Comparison of ENCODE assay signal across 1 cellular context in the genomic region with DNA sequence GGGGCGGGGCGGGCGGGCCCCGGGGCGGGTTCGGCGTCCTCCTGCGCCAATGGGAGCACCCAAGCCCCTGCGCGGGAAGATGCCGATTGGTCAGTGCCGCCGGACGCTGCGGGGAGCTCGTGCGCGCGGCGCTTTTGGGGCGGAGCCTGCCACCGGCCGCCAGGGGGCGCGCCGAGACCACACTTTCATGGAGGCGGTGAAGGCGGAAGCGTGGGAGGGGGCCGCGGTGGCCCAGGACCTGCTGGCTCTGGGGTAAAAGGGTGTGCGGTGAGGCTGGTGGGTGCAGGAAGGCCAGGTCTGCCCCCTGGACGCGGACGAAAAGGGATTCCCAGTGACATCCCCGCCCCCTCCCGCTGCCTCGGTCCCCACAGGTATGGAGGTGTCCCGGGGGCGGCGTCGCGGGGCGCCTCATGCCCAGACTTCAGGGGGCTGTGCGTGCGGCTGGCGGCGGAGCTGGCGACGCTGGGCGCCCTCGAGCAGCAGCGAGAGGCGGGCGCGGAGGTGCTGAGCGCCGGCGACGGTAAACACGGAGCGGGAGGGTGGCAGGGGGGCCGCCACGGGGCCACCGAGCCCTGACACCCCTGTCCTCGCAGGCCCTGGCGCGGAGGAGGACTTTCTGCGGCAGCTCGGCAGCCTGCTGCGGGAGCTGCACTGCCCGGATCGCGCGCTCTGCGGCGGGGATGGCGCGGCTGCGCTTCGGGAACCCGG.
A peak's percentile ranks its signal among the peaks of the same experiment; 100 is the strongest.
TF ChIP-seq lines count a peak whose summit lies in the region.

A gene (plus strand): TSS at position 127 of the 708 bp plus-strand sequence. CDS start 61 bp downstream, at position 188.

TF ChIP-seq in HEK293, 187 proteins besides CTCF, POLR2A, EP300 and RAD21 (continued from another document and continues in another):
- TF ChIP-seq, protein P1, sequence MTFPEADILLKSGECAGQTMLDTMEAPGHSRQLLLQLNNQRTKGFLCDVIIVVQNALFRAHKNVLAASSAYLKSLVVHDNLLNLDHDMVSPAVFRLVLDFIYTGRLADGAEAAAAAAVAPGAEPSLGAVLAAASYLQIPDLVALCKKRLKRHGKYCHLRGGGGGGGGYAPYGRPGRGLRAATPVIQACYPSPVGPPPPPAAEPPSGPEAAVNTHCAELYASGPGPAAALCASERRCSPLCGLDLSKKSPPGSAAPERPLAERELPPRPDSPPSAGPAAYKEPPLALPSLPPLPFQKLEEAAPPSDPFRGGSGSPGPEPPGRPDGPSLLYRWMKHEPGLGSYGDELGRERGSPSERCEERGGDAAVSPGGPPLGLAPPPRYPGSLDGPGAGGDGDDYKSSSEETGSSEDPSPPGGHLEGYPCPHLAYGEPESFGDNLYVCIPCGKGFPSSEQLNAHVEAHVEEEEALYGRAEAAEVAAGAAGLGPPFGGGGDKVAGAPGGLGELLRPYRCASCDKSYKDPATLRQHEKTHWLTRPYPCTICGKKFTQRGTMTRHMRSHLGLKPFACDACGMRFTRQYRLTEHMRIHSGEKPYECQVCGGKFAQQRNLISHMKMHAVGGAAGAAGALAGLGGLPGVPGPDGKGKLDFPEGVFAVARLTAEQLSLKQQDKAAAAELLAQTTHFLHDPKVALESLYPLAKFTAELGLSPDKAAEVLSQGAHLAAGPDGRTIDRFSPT (tag by site-specific recombination; IDR thresholded peaks at IDR 0.05) = peak; percentile 97
- TF ChIP-seq ZNF16 (tag by site-specific recombination; IDR thresholded peaks at IDR 0.05; ENCODE audit: low read depth) (no peak), OVOL3 (tag by site-specific recombination; IDR thresholded peaks at IDR 0.05) (peak; percentile 67; the same call in 1 of the 2 replicates), ZNF175 (tag by site-specific recombination; IDR thresholded peaks at IDR 0.05) (no peak), SALL2 (tag by site-specific recombination; IDR thresholded peaks at IDR 0.05; ENCODE audit: borderline replicate concordance) (no peak), ZNF311 (tag by site-specific recombination; IDR thresholded peaks at IDR 0.05; ENCODE audit: borderline replicate concordance) (no peak), GLI2 (tag by site-specific recombination; IDR thresholded peaks at IDR 0.05; ENCODE audit: borderline replicate concordance, low read depth) (no peak), ZNF341 (tag by site-specific recombination; IDR thresholded peaks at IDR 0.05; ENCODE audit: low read depth) (no peak), ZNF560 (tag by site-specific recombination; IDR thresholded peaks at IDR 0.05; ENCODE audit: borderline replicate concordance) (no peak), ZNF768 (tag by site-specific recombination; IDR thresholded peaks at IDR 0.05) (no peak), ZNF394 (tag by site-specific recombination; IDR thresholded peaks at IDR 0.05; ENCODE audit: borderline replicate concordance) (peak; percentile 72), ZNF585B (tag by site-specific recombination; IDR thresholded peaks at IDR 0.05) (no peak; the same call in none of the 2 replicates), GLIS2 (tag by site-specific recombination; IDR thresholded peaks at IDR 0.05) (peak; percentile 100), GLI4 (tag by site-specific recombination; IDR thresholded peaks at IDR 0.05) (no peak), ZNF48 (tag by site-specific recombination; IDR thresholded peaks at IDR 0.05) (no peak), KLF9 (tag by site-specific recombination; IDR thresholded peaks at IDR 0.05; ENCODE audit: low read depth) (peak; percentile 94), KLF8 (tag by site-specific recombination; IDR thresholded peaks at IDR 0.05) (peak; percentile 99), YY2 (tag by site-specific recombination; IDR thresholded peaks at IDR 0.05) (peak; percentile 85; the same call in 1 of the 2 replicates), ZNF292 (tag by site-specific recombination; IDR thresholded peaks at IDR 0.05; ENCODE audit: borderline replicate concordance, low read depth) (no peak), ZNF2 (tag by site-specific recombination; IDR thresholded peaks at IDR 0.05) (peak; percentile 94), ZNF664 (tag by site-specific recombination; IDR thresholded peaks at IDR 0.05) (no peak), ZNF37A (tag by site-specific recombination; IDR thresholded peaks at IDR 0.05) (no peak), ZNF785 (tag by site-specific recombination; IDR thresholded peaks at IDR 0.05) (peak; percentile 74; the same call in 1 of the 2 replicates), ZSCAN16 (tag by site-specific recombination; IDR thresholded peaks at IDR 0.05) (0 out of 2 replicates have a peak, but pooled peaks have one; percentile 45), ZNF610 (tag by site-specific recombination; IDR thresholded peaks at IDR 0.05; ENCODE audit: borderline replicate concordance) (no peak; the same call in 1 of the 2 replicates)
- TF ChIP-seq, protein P2, sequence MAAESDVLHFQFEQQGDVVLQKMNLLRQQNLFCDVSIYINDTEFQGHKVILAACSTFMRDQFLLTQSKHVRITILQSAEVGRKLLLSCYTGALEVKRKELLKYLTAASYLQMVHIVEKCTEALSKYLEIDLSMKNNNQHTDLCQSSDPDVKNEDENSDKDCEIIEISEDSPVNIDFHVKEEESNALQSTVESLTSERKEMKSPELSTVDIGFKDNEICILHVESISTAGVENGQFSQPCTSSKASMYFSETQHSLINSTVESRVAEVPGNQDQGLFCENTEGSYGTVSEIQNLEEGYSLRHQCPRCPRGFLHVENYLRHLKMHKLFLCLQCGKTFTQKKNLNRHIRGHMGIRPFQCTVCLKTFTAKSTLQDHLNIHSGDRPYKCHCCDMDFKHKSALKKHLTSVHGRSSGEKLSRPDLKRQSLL (tag by site-specific recombination; IDR thresholded peaks at IDR 0.05) = no peak
- TF ChIP-seq, protein P3, sequence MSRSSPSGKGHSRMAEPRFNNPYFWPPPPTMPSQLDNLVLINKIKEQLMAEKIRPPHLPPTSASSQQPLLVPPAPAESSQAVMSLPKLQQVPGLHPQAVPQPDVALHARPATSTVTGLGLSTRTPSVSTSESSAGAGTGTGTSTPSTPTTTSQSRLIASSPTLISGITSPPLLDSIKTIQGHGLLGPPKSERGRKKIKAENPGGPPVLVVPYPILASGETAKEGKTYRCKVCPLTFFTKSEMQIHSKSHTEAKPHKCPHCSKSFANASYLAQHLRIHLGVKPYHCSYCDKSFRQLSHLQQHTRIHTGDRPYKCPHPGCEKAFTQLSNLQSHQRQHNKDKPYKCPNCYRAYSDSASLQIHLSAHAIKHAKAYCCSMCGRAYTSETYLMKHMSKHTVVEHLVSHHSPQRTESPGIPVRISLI (tag by site-specific recombination; IDR thresholded peaks at IDR 0.05) = no peak
- TF ChIP-seq, protein P4, sequence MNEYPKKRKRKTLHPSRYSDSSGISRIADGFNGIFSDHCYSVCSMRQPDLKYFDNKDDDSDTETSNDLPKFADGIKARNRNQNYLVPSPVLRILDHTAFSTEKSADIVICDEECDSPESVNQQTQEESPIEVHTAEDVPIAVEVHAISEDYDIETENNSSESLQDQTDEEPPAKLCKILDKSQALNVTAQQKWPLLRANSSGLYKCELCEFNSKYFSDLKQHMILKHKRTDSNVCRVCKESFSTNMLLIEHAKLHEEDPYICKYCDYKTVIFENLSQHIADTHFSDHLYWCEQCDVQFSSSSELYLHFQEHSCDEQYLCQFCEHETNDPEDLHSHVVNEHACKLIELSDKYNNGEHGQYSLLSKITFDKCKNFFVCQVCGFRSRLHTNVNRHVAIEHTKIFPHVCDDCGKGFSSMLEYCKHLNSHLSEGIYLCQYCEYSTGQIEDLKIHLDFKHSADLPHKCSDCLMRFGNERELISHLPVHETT (tag by site-specific recombination; IDR thresholded peaks at IDR 0.05) = peak; percentile 75
- TF ChIP-seq, protein P5, sequence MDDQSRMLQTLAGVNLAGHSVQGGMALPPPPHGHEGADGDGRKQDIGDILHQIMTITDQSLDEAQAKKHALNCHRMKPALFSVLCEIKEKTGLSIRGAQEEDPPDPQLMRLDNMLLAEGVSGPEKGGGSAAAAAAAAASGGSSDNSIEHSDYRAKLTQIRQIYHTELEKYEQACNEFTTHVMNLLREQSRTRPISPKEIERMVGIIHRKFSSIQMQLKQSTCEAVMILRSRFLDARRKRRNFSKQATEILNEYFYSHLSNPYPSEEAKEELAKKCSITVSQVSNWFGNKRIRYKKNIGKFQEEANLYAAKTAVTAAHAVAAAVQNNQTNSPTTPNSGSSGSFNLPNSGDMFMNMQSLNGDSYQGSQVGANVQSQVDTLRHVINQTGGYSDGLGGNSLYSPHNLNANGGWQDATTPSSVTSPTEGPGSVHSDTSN (CRISPR knock-in tag; IDR thresholded peaks at IDR 0.05) = no peak
- TF ChIP-seq, protein P6, sequence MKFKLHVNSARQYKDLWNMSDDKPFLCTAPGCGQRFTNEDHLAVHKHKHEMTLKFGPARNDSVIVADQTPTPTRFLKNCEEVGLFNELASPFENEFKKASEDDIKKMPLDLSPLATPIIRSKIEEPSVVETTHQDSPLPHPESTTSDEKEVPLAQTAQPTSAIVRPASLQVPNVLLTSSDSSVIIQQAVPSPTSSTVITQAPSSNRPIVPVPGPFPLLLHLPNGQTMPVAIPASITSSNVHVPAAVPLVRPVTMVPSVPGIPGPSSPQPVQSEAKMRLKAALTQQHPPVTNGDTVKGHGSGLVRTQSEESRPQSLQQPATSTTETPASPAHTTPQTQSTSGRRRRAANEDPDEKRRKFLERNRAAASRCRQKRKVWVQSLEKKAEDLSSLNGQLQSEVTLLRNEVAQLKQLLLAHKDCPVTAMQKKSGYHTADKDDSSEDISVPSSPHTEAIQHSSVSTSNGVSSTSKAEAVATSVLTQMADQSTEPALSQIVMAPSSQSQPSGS (tag by site-specific recombination; IDR thresholded peaks at IDR 0.05; ENCODE audit: low read depth) = no peak
- TF ChIP-seq, protein P7, sequence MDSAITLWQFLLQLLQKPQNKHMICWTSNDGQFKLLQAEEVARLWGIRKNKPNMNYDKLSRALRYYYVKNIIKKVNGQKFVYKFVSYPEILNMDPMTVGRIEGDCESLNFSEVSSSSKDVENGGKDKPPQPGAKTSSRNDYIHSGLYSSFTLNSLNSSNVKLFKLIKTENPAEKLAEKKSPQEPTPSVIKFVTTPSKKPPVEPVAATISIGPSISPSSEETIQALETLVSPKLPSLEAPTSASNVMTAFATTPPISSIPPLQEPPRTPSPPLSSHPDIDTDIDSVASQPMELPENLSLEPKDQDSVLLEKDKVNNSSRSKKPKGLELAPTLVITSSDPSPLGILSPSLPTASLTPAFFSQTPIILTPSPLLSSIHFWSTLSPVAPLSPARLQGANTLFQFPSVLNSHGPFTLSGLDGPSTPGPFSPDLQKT (IDR thresholded peaks at IDR 0.05; ENCODE audit: borderline replicate concordance, low read depth, low read length) = no peak
- TF ChIP-seq, protein P8, sequence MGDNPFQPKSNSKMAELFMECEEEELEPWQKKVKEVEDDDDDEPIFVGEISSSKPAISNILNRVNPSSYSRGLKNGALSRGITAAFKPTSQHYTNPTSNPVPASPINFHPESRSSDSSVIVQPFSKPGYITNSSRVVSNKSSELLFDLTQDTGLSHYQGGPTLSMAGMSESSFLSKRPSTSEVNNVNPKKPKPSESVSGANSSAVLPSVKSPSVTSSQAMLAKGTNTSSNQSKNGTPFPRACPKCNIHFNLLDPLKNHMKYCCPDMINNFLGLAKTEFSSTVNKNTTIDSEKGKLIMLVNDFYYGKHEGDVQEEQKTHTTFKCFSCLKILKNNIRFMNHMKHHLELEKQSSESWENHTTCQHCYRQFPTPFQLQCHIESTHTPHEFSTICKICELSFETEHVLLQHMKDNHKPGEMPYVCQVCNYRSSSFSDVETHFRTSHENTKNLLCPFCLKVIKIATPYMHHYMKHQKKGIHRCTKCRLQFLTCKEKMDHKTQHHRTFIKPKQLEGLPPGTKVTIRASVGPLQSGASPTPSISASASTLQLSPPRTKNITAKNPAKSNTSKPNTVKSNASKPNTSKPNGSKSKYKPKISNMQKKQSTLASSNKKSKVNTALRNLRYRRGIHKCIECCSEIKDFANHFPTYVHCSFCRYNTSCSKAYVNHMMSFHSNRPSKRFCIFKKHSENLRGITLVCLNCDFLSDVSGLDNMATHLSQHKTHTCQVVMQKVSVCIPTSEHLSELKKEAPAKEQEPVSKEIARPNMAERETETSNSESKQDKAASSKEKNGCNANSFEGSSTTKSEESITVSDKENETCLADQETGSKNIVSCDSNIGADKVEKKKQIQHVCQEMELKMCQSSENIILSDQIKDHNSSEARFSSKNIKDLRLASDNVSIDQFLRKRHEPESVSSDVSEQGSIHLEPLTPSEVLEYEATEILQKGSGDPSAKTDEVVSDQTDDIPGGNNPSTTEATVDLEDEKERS (tag by site-specific recombination; IDR thresholded peaks at IDR 0.05) = no peak
- TF ChIP-seq, protein P9, sequence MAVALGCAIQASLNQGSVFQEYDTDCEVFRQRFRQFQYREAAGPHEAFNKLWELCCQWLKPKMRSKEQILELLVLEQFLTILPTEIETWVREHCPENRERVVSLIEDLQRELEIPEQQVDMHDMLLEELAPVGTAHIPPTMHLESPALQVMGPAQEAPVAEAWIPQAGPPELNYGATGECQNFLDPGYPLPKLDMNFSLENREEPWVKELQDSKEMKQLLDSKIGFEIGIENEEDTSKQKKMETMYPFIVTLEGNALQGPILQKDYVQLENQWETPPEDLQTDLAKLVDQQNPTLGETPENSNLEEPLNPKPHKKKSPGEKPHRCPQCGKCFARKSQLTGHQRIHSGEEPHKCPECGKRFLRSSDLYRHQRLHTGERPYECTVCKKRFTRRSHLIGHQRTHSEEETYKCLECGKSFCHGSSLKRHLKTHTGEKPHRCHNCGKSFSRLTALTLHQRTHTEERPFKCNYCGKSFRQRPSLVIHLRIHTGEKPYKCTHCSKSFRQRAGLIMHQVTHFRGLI (tag by site-specific recombination; IDR thresholded peaks at IDR 0.05) = peak; percentile 54; the same call in 1 of the 2 replicates
- TF ChIP-seq, protein P10, sequence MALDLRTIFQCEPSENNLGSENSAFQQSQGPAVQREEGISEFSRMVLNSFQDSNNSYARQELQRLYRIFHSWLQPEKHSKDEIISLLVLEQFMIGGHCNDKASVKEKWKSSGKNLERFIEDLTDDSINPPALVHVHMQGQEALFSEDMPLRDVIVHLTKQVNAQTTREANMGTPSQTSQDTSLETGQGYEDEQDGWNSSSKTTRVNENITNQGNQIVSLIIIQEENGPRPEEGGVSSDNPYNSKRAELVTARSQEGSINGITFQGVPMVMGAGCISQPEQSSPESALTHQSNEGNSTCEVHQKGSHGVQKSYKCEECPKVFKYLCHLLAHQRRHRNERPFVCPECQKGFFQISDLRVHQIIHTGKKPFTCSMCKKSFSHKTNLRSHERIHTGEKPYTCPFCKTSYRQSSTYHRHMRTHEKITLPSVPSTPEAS (tag by site-specific recombination; IDR thresholded peaks at IDR 0.05) = peak; percentile 82
- TF ChIP-seq, protein P11, sequence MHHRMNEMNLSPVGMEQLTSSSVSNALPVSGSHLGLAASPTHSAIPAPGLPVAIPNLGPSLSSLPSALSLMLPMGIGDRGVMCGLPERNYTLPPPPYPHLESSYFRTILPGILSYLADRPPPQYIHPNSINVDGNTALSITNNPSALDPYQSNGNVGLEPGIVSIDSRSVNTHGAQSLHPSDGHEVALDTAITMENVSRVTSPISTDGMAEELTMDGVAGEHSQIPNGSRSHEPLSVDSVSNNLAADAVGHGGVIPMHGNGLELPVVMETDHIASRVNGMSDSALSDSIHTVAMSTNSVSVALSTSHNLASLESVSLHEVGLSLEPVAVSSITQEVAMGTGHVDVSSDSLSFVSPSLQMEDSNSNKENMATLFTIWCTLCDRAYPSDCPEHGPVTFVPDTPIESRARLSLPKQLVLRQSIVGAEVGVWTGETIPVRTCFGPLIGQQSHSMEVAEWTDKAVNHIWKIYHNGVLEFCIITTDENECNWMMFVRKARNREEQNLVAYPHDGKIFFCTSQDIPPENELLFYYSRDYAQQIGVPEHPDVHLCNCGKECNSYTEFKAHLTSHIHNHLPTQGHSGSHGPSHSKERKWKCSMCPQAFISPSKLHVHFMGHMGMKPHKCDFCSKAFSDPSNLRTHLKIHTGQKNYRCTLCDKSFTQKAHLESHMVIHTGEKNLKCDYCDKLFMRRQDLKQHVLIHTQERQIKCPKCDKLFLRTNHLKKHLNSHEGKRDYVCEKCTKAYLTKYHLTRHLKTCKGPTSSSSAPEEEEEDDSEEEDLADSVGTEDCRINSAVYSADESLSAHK (tag by site-specific recombination; IDR thresholded peaks at IDR 0.05) = no peak; the same call in 1 of the 2 replicates
